Comparison of ENCODE assay signal across 1 cellular context in genomic region chr5:63963080-63963735, GRCh38.
A peak's percentile ranks its signal among the peaks of the same experiment; 100 is the strongest.
TF ChIP-seq lines count a peak whose summit lies in the region.

No MANE protein-coding gene starts in this region.

TF ChIP-seq in HepG2, 621 proteins besides CTCF, POLR2A, EP300 and RAD21 (continued from another document and continues in another):
- TF ChIP-seq SOX6 (IDR thresholded peaks at IDR 0.05) (no peak), SOX6 (CRISPR knock-in tag; IDR thresholded peaks at IDR 0.05) (no peak), ZNF646 (CRISPR knock-in tag; IDR thresholded peaks at IDR 0.05) (no peak), TEAD2 (CRISPR knock-in tag; IDR thresholded peaks at IDR 0.05) (no peak), JARID2 (CRISPR knock-in tag; IDR thresholded peaks at IDR 0.05; ENCODE audit: insufficient replicate concordance) (no peak), NFE2L2 (IDR thresholded peaks at IDR 0.05; ENCODE audit: low read length) (no peak), SALL2 (CRISPR knock-in tag; IDR thresholded peaks at IDR 0.05) (no peak; the same call in 1 of the 2 replicates), ZNF609 (CRISPR knock-in tag; IDR thresholded peaks at IDR 0.05; ENCODE audit: borderline replicate concordance) (no peak), ZNF790 (CRISPR knock-in tag; IDR thresholded peaks at IDR 0.05; ENCODE audit: borderline replicate concordance) (no peak; the same call in 1 of the 2 replicates), ISX (CRISPR knock-in tag; conservative IDR thresholded peaks at IDR 0.05) (no peak), KDM6A (CRISPR knock-in tag; IDR thresholded peaks at IDR 0.05; ENCODE audit: low read depth) (no peak), CAMTA2 (CRISPR knock-in tag; IDR thresholded peaks at IDR 0.05; ENCODE audit: borderline replicate concordance) (no peak), NFYB (CRISPR knock-in tag; IDR thresholded peaks at IDR 0.05) (no peak), KMT2B (CRISPR knock-in tag; IDR thresholded peaks at IDR 0.05) (no peak), ZNF563 (CRISPR knock-in tag; IDR thresholded peaks at IDR 0.05) (no peak), SAFB2 (CRISPR knock-in tag; IDR thresholded peaks at IDR 0.05; ENCODE audit: borderline replicate concordance, low read depth) (no peak), RCOR2 (CRISPR knock-in tag; IDR thresholded peaks at IDR 0.05) (no peak), ZZZ3 (CRISPR knock-in tag; IDR thresholded peaks at IDR 0.05; ENCODE audit: borderline replicate concordance) (no peak), NR3C1 (CRISPR knock-in tag; IDR thresholded peaks at IDR 0.05) (no peak), MEF2D (CRISPR knock-in tag; IDR thresholded peaks at IDR 0.05) (no peak), HDAC1 (CRISPR knock-in tag; IDR thresholded peaks at IDR 0.05) (no peak), BCLAF1 (IDR thresholded peaks at IDR 0.05) (no peak), MYNN (CRISPR knock-in tag; IDR thresholded peaks at IDR 0.05; ENCODE audit: low read depth) (no peak), KAT2B (IDR thresholded peaks at IDR 0.05; ENCODE audit: borderline replicate concordance, low read depth, low read length) (no peak), POLR2AphosphoS5 (IDR thresholded peaks at IDR 0.05; ENCODE audit: low read depth, low read length) (no peak), ZNF121 (CRISPR knock-in tag; IDR thresholded peaks at IDR 0.05) (no peak), KLF16 (CRISPR knock-in tag; IDR thresholded peaks at IDR 0.05) (no peak), SRSF4 (IDR thresholded peaks at IDR 0.05; ENCODE audit: low read depth, low read length, poor library complexity, severe bottlenecking) (no peak), ZNF557 (CRISPR knock-in tag; IDR thresholded peaks at IDR 0.05) (peak; percentile 83; the same call in 1 of the 2 replicates), THAP7 (CRISPR knock-in tag; IDR thresholded peaks at IDR 0.05) (no peak), SKIL (CRISPR knock-in tag; IDR thresholded peaks at IDR 0.05; ENCODE audit: borderline replicate concordance) (no peak), CENPX (CRISPR knock-in tag; IDR thresholded peaks at IDR 0.05) (no peak), MLX (CRISPR knock-in tag; IDR thresholded peaks at IDR 0.05) (no peak), AHR (CRISPR knock-in tag; IDR thresholded peaks at IDR 0.05) (no peak), PHF21A (CRISPR knock-in tag; IDR thresholded peaks at IDR 0.05) (no peak), TCF7L2 (IDR thresholded peaks at IDR 0.05; ENCODE audit: low read depth, low read length) (no peak), MAF1 (CRISPR knock-in tag; IDR thresholded peaks at IDR 0.05; ENCODE audit: borderline replicate concordance) (no peak), HOMEZ (CRISPR knock-in tag; IDR thresholded peaks at IDR 0.05; ENCODE audit: low read depth) (no peak), REPIN1 (CRISPR knock-in tag; IDR thresholded peaks at IDR 0.05; ENCODE audit: borderline replicate concordance, low read depth) (no peak), ZNF276 (CRISPR knock-in tag; IDR thresholded peaks at IDR 0.05; ENCODE audit: low read depth) (no peak), ZBTB8A (CRISPR knock-in tag; IDR thresholded peaks at IDR 0.05; ENCODE audit: borderline replicate concordance, low read depth) (no peak), SRY (CRISPR knock-in tag; IDR thresholded peaks at IDR 0.05) (peak; percentile 36; the same call in 1 of the 2 replicates)
